8 cellular contexts compared by ENCODE assay signal in genomic region chr1:92831762-92832536, GRCh38. TPM values are rescaled to one million over a fixed set of nuclear protein-coding genes. Genes with fewer than 3 reads are reported as not detected.
DNase-seq lines count a peak whose midpoint lies in the region; ATAC-seq and TF ChIP-seq lines count a peak whose summit lies in the region.

TSS of gene RPL5 (plus strand) at chr1:92832040. CDS start at chr1:92832115, 75 bp downstream.

- peaks cover 2% of the 10 kb centered on the region for H3K36me3 Mint-ChIP-seq in IgD-negative memory B cell

- intact Hi-C loops in mucosa of descending colon (cut with DNase I, micrococcal nuclease), result no loop called here

- H3K27ac Mint-ChIP-seq in IgD-negative memory B cell, result peak within 1 kb of the TSS; percentile 95 to 99 (median 99)

- no peaks in the 10 kb centered on the region for H3K9me3 ChIP-seq in mucosa of descending colon

- DNase-seq in DMS53 (lab: John Stamatoyannopoulos, UW) (peak; percentile 100), OCI-M1 (lab: John Stamatoyannopoulos, UW) (peak; percentile 99), activated T-cell treated with anti-CD3 and anti-CD28 coated beads for 24 hours (ENCODE audit: low read depth) (peak; percentile 96), epithelial cell of esophagus (ENCODE audit: low read depth) (peak; percentile 97), mucosa of descending colon (peak; percentile 98)
- DNase-seq in stimulated activated CD8-positive, alpha-beta memory T cell treated with anti-CD3 and anti-CD28 coated beads, Interleukin-4, amount 100 ng/mL, for 24 hours (ENCODE audit: low read depth), result peak; percentile 96

- peaks cover 31 to 38% (median 35%) of the 10 kb centered on the region in 3 donors for H3K4me1 Mint-ChIP-seq in IgD-negative memory B cell

- no peaks in the 10 kb centered on the region for H3K9me3 Mint-ChIP-seq in IgD-negative memory B cell

- H3K36me3 ChIP-seq in mucosa of descending colon (ENCODE audit: low read depth), result no peaks in the 10 kb centered on the region

- peak within 1 kb of the TSS; percentile 97 for H3K4me3 ChIP-seq in epithelial cell of esophagus (ENCODE audit: low read length)
- H3K4me3 ChIP-seq in mucosa of descending colon, result peak within 1 kb of the TSS; percentile 94

- H3K4me3 Mint-ChIP-seq in IgD-negative memory B cell, result peak within 1 kb of the TSS; percentile 97 to 100 (median 100)

- H3K4me1 ChIP-seq in mucosa of descending colon (ENCODE audit: low read depth), result peaks cover 24% of the 10 kb centered on the region

- TF ChIP-seq CTCF in epithelial cell of esophagus (IDR thresholded peaks at IDR 0.05; ENCODE audit: insufficient read depth, low read depth, low read length, missing control alignments), result peak; percentile 95
- TF ChIP-seq CTCF in mucosa of descending colon (IDR thresholded peaks at IDR 0.05), result peak; percentile 97

- ATAC-seq in GM21529 (IDR thresholded peaks at IDR 0.05; ENCODE audit: unreplicated experiment) (peak; percentile 90), mucosa of descending colon (peak; percentile 99)

- peaks cover 2% of the 10 kb centered on the region for H3K27me3 Mint-ChIP-seq in IgD-negative memory B cell

RNA-seq across cellular contexts. Expression of gene RPL5, which starts in this region (rescaled TPM):
- 2,794 TPM for polyA plus RNA-seq in IgD-negative memory B cell
- 100 to 1,000 TPM; 627 to 944 (median 705) TPM for total RNA-seq in mucosa of descending colon

Comparison
In these comparisons a context has a peak if more than half of its experiments do, and no peak if none do; other contexts are left out.
1. Peak in every context shown above with its lines: DNase-seq, ATAC-seq and H3K4me3 ChIP-seq.